In genomic region chr7:119397156-119397555, GRCh38 we compare ENCODE assay signal across 14 cellular contexts.
A peak's percentile ranks its signal among the peaks of the same experiment; 100 is the strongest.
DNase-seq lines count a peak whose midpoint lies in the region; ATAC-seq, FAIRE-seq and TF ChIP-seq lines count a peak whose summit lies in the region.
"Had no signal": no experiment of that assay in that cellular context is flagged by ENCODE, and none has a peak within 500 bp of the region (broad histone marks: within the 10 kb centered on the region; RNA-seq: fewer than 3 reads in every experiment).

No MANE protein-coding gene starts in this region.

- no peak overlapping the region for H3K27ac Mint-ChIP-seq in activated T-helper 17 cell treated with anti-CD3 and anti-CD28 coated beads, Interleukin-2, amount 50 U/mL, for 72 hours
- H3K27ac Mint-ChIP-seq: H9, memory B cell had no signal

- no peak for TF ChIP-seq CTCF in D721Med (IDR thresholded peaks at IDR 0.05; ENCODE audit: insufficient read depth, missing control alignments)

- no peak for DNase-seq in D721Med (ENCODE audit: insufficient read length, low spot score)
- DNase-seq in HEK293T (ENCODE audit: extremely low spot score), result no peak
- DNase-seq: esophagus squamous epithelium, H9, NCI-H187, upper lobe of left lung had no signal

- no peak for FAIRE-seq in D721Med (lab: Jason Lieb, UNC)
- FAIRE-seq: colon had no signal

- H3K4me1 Mint-ChIP-seq in activated T-helper 17 cell treated with anti-CD3 and anti-CD28 coated beads, Interleukin-2, amount 50 U/mL, for 72 hours, result no peaks in the 10 kb centered on the region
- H3K4me1 Mint-ChIP-seq: H9, memory B cell had no signal

- no peaks in the 10 kb centered on the region for H3K36me3 Mint-ChIP-seq in activated T-helper 17 cell treated with anti-CD3 and anti-CD28 coated beads, Interleukin-2, amount 50 U/mL, for 72 hours (ENCODE audit: low read depth)
- H3K36me3 Mint-ChIP-seq: memory B cell had no signal

- no peaks in the 10 kb centered on the region for H3K27me3 Mint-ChIP-seq in activated T-helper 17 cell treated with anti-CD3 and anti-CD28 coated beads, Interleukin-2, amount 50 U/mL, for 72 hours
- H3K27me3 Mint-ChIP-seq: memory B cell had no signal

- CTCF ChIA-PET in HEK293T (lab: Yijun Ruan, JAX), result no interaction called here

- POLR2A ChIA-PET in HEK293T (lab: Yijun Ruan, JAX), result no interaction called here

- no peak overlapping the region for H3K4me3 Mint-ChIP-seq in activated T-helper 17 cell treated with anti-CD3 and anti-CD28 coated beads, Interleukin-2, amount 50 U/mL, for 72 hours
- H3K4me3 Mint-ChIP-seq: H9, memory B cell had no signal

- ATAC-seq in GM18505 (IDR thresholded peaks at IDR 0.05; ENCODE audit: unreplicated experiment) (peak; percentile 94), GM21367 (IDR thresholded peaks at IDR 0.05; ENCODE audit: unreplicated experiment) (peak; percentile 64), HG02884 (IDR thresholded peaks at IDR 0.05; ENCODE audit: unreplicated experiment) (peak; percentile 79), HG03457 (IDR thresholded peaks at IDR 0.05; ENCODE audit: unreplicated experiment) (peak; percentile 78), GM19324 (IDR thresholded peaks at IDR 0.05; ENCODE audit: low FRiP score, unreplicated experiment) (no peak)
- ATAC-seq in activated T-helper 17 cell treated with anti-CD3 and anti-CD28 coated beads, Interleukin-2, amount 50 U/mL, for 72 hours (replicated peaks), result no peak

- no peaks in the 10 kb centered on the region for H3K9me3 Mint-ChIP-seq in activated T-helper 17 cell treated with anti-CD3 and anti-CD28 coated beads, Interleukin-2, amount 50 U/mL, for 72 hours
- H3K9me3 Mint-ChIP-seq: H9, memory B cell had no signal

- no peak for TF ChIP-seq POLR2A in GM18505 (IDR thresholded peaks at IDR 0.05; ENCODE audit: borderline replicate concordance, extremely low read depth, insufficient read depth, insufficient read length)

TF ChIP-seq in HEK293T, 16 proteins besides CTCF, POLR2A, EP300 and RAD21:
- TF ChIP-seq FOXK2 (IDR thresholded peaks at IDR 0.05), result no peak
- no peak for TF ChIP-seq ARNT (IDR thresholded peaks at IDR 0.05)
- no peak for TF ChIP-seq ZNF384 (IDR thresholded peaks at IDR 0.05)
- no peak for TF ChIP-seq HDGF (IDR thresholded peaks at IDR 0.05; ENCODE audit: borderline replicate concordance)
- TF ChIP-seq TARDBP (IDR thresholded peaks at IDR 0.05), result no peak
- TF ChIP-seq FOXM1 (IDR thresholded peaks at IDR 0.05; ENCODE audit: borderline replicate concordance), result no peak
- no peak for TF ChIP-seq FOXA1 (IDR thresholded peaks at IDR 0.05)
- no peak for TF ChIP-seq SUZ12 (IDR thresholded peaks at IDR 0.05)
- no peak for TF ChIP-seq L3MBTL2 (conservative IDR thresholded peaks at IDR 0.05)
- TF ChIP-seq NFRKB (IDR thresholded peaks at IDR 0.05), result no peak
- TF ChIP-seq PKNOX1 (IDR thresholded peaks at IDR 0.05), result no peak
- no peak for TF ChIP-seq BHLHE40 (IDR thresholded peaks at IDR 0.05; ENCODE audit: borderline replicate concordance)
- TF ChIP-seq LEF1 (IDR thresholded peaks at IDR 0.05; ENCODE audit: borderline replicate concordance), result no peak
- no peak for TF ChIP-seq SP1 (IDR thresholded peaks at IDR 0.05)
- TF ChIP-seq CTBP1 (IDR thresholded peaks at IDR 0.05; ENCODE audit: borderline replicate concordance), result no peak
- no peak for TF ChIP-seq ELF4 (IDR thresholded peaks at IDR 0.05)

Comparison
In these comparisons a context has a peak if more than half of its experiments do, and no peak if none do; other contexts are left out.
1. ATAC-seq: peak in GM18505 (single experiment), GM21367 (single experiment), HG02884 (single experiment) and HG03457 (single experiment); none in activated T-helper 17 cell treated with anti-CD3 and anti-CD28 coated beads, Interleukin-2, amount 50 U/mL, for 72 hours (single experiment) and GM19324 (single experiment).